18 cellular contexts compared by ENCODE assay signal in the genomic region with DNA sequence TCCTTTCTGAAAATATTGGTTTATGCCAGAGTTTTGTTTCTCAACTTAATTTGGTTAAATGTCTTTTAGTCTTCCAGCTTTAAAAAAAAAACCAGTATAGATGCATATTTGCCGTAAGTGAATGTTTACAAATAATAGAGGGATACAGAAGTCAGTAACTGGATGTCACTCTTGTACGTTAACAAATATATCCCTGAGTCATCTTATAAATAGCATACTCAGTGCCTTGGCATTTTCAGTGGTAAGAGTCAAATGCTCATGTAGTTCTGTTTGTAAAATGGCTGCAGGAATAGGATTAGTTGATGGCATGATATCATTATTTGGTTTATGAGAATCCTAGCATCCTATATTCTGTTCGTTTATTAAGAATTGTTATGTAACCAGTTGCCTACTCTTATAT. TPM values are rescaled to one million over a fixed set of nuclear protein-coding genes. Genes with fewer than 3 reads are reported as not detected.
A peak's percentile ranks its signal among the peaks of the same experiment; 100 is the strongest.
DNase-seq lines count a peak whose midpoint lies in the region; ATAC-seq, FAIRE-seq and TF ChIP-seq lines count a peak whose summit lies in the region.
"Had no signal": no experiment of that assay in that cellular context is flagged by ENCODE, and none has a peak within 500 bp of the region (broad histone marks: within the 10 kb centered on the region; RNA-seq: fewer than 3 reads in every experiment).

No MANE protein-coding gene starts in this region.

- TF ChIP-seq RAD21 in SK-N-SH (IDR thresholded peaks at IDR 0.05; ENCODE audit: low read length): no peak

- H3K27ac ChIP-seq in SK-N-SH (ENCODE audit: low read depth in 2 of 2, low read length in 1 of 2): peak overlapping the region in 1 of 2 experiments; percentile 54; a peak in 2 of 4 replicates
- H3K27ac ChIP-seq: SJCRH30 had no signal

- CTCF ChIA-PET in SK-N-SH (lab: Yijun Ruan, JAX): no interaction called here

- H3K9ac ChIP-seq in SK-N-SH: no peak overlapping the region
- H3K9ac ChIP-seq in skeletal muscle satellite cell (ENCODE audit: low read depth, low read length): peak overlapping the region; percentile 38

- H3K79me2 ChIP-seq in SK-N-SH (ENCODE audit: insufficient read depth): peaks cover 100% of the 10 kb centered on the region

- POLR2A ChIA-PET in SK-N-SH (lab: Yijun Ruan, JAX): no interaction called here

- no peak for TF ChIP-seq CTCF in SK-N-SH (IDR thresholded peaks at IDR 0.05)
- TF ChIP-seq CTCF in fibroblast of the aortic adventitia (IDR thresholded peaks at IDR 0.05; ENCODE audit: insufficient read depth, low read length): no peak

- H3K27me3 ChIP-seq in SK-N-SH (ENCODE audit: insufficient read depth): no peaks in the 10 kb centered on the region
- H3K27me3 ChIP-seq in skeletal muscle satellite cell (ENCODE audit: control insufficient read depth, insufficient read depth, low read length): no peaks in the 10 kb centered on the region
- H3K27me3 ChIP-seq: MG63, SJCRH30, stomach had no signal

- H4K20me1 ChIP-seq in SK-N-SH (ENCODE audit: insufficient read depth): no peaks in the 10 kb centered on the region

- H3K4me1 ChIP-seq in SK-N-SH (ENCODE audit: control insufficient read depth in 1 of 2, insufficient read depth in 2 of 2, low read depth in 1 of 2, low read length in 1 of 2) (peaks cover 0 to 12% of the 10 kb centered on the region in 2 experiments; a peak in 1 of 4 replicates), skeletal muscle satellite cell (ENCODE audit: control insufficient read depth, insufficient read depth, low read length) (peaks cover 28% of the 10 kb centered on the region)
- H3K4me1 ChIP-seq: SJCRH30 had no signal

- DNase-seq in H54 (ENCODE audit: insufficient read length, low spot score) (no peak), SK-N-SH (no peak), fibroblast of the aortic adventitia (ENCODE audit: low read depth) (peak; percentile 53), NCI-H2029 treated with DMSO at 0.1 percent for 48 hours (lab: John Stamatoyannopoulos, UW) (no peak)
- no peak for DNase-seq in effector CD4-positive, alpha-beta T cell
- DNase-seq: activated CD4-positive, alpha-beta T cell treated with anti-CD3 and anti-CD28 coated beads for 1 hour; central memory CD4-positive, alpha-beta T cell; DMS 273 treated with DMSO at 0.1 percent for 48 hours; MG63; NCI-H446 treated with DMSO at 0.1 percent for 48 hours; nucleus accumbens; SJCRH30; stimulated activated CD4-positive, alpha-beta T cell treated with anti-CD3 and anti-CD28 coated beads, Interleukin-4, amount 100 ng/mL, for 24 hours; stomach had no signal

- ATAC-seq in GM18858 (IDR thresholded peaks at IDR 0.05; ENCODE audit: unreplicated experiment) (no peak), GM19324 (IDR thresholded peaks at IDR 0.05; ENCODE audit: low FRiP score, unreplicated experiment) (no peak)
- ATAC-seq: activated T-helper 17 cell treated with anti-CD3 and anti-CD28 coated beads, Interleukin-2, amount 50 U/mL, for 72 hours had no signal

- H3K4me2 ChIP-seq in SK-N-SH (peak overlapping the region; percentile 27; the same call in 1 of the 2 replicates), skeletal muscle satellite cell (ENCODE audit: low read length) (peak overlapping the region; percentile 61)

- H3K9me2 ChIP-seq in SK-N-SH: no peaks in the 10 kb centered on the region

- H3K36me3 ChIP-seq in SK-N-SH (replicated peaks in 1 of 2; ENCODE audit: control insufficient read depth in 1 of 2, insufficient read depth in 2 of 2, low read length in 1 of 2) (peaks cover 0 to 15% of the 10 kb centered on the region in 2 experiments), skeletal muscle satellite cell (ENCODE audit: insufficient read depth, low read length) (no peaks in the 10 kb centered on the region)

- H3F3A ChIP-seq in SK-N-SH (replicated peaks; ENCODE audit: insufficient read depth): peaks cover 24% of the 10 kb centered on the region

- no peak for TF ChIP-seq EP300 in SK-N-SH (IDR thresholded peaks at IDR 0.05; ENCODE audit: borderline replicate concordance in 1 of 2, low read depth in 1 of 2, low read length in 1 of 2)

- H3K4me3 ChIP-seq in SK-N-SH (ENCODE audit: low read depth in 2 of 2, low read length in 1 of 2) (no peak overlapping the region), fibroblast of the aortic adventitia (ENCODE audit: low read depth, low read length) (no peak overlapping the region), skeletal muscle satellite cell (ENCODE audit: low read length) (no peak overlapping the region)
- H3K4me3 ChIP-seq: MG63, SJCRH30, stomach had no signal

- FAIRE-seq in H54 (lab: Jason Lieb, UNC): peak; percentile 90

- no peak for TF ChIP-seq POLR2A in H54 (IDR thresholded peaks at IDR 0.05; ENCODE audit: low read depth, low read length)

- 54% methylated on average over 3 of the region's 3 CpGs for WGBS in SK-N-SH (ENCODE audit: low lambda C conversion rate)

- no peak overlapping the region for H2AFZ ChIP-seq in SK-N-SH (ENCODE audit: low read depth)

- H3K9me3 ChIP-seq in SK-N-SH (no peaks in the 10 kb centered on the region), skeletal muscle satellite cell (replicated peaks; ENCODE audit: low read length) (no peaks in the 10 kb centered on the region)
- H3K9me3 ChIP-seq: MG63, SJCRH30, stomach had no signal

TF ChIP-seq in SK-N-SH, 30 proteins besides CTCF, POLR2A, EP300 and RAD21 (continues in another document):
- TF ChIP-seq, protein P1, sequence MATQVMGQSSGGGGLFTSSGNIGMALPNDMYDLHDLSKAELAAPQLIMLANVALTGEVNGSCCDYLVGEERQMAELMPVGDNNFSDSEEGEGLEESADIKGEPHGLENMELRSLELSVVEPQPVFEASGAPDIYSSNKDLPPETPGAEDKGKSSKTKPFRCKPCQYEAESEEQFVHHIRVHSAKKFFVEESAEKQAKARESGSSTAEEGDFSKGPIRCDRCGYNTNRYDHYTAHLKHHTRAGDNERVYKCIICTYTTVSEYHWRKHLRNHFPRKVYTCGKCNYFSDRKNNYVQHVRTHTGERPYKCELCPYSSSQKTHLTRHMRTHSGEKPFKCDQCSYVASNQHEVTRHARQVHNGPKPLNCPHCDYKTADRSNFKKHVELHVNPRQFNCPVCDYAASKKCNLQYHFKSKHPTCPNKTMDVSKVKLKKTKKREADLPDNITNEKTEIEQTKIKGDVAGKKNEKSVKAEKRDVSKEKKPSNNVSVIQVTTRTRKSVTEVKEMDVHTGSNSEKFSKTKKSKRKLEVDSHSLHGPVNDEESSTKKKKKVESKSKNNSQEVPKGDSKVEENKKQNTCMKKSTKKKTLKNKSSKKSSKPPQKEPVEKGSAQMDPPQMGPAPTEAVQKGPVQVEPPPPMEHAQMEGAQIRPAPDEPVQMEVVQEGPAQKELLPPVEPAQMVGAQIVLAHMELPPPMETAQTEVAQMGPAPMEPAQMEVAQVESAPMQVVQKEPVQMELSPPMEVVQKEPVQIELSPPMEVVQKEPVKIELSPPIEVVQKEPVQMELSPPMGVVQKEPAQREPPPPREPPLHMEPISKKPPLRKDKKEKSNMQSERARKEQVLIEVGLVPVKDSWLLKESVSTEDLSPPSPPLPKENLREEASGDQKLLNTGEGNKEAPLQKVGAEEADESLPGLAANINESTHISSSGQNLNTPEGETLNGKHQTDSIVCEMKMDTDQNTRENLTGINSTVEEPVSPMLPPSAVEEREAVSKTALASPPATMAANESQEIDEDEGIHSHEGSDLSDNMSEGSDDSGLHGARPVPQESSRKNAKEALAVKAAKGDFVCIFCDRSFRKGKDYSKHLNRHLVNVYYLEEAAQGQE (IDR thresholded peaks at IDR 0.05; ENCODE audit: low read depth, low read length): no peak
- TF ChIP-seq, protein P2, sequence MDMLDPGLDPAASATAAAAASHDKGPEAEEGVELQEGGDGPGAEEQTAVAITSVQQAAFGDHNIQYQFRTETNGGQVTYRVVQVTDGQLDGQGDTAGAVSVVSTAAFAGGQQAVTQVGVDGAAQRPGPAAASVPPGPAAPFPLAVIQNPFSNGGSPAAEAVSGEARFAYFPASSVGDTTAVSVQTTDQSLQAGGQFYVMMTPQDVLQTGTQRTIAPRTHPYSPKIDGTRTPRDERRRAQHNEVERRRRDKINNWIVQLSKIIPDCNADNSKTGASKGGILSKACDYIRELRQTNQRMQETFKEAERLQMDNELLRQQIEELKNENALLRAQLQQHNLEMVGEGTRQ (IDR thresholded peaks at IDR 0.05; ENCODE audit: borderline replicate concordance, low read depth, low read length): no peak
- no peak for TF ChIP-seq MXI1 (IDR thresholded peaks at IDR 0.05; ENCODE audit: low read depth, low read length)
- no peak for TF ChIP-seq FOXJ3 (CRISPR knock-in tag; IDR thresholded peaks at IDR 0.05)
- TF ChIP-seq RFX5 (IDR thresholded peaks at IDR 0.05; ENCODE audit: low read length): no peak
- TF ChIP-seq NRF1 (IDR thresholded peaks at IDR 0.05; ENCODE audit: low read depth, low read length): no peak
- TF ChIP-seq TAF1 (IDR thresholded peaks at IDR 0.05; ENCODE audit: borderline replicate concordance, low read depth, low read length): no peak
- TF ChIP-seq FOSL2 (IDR thresholded peaks at IDR 0.05; ENCODE audit: borderline replicate concordance, low read depth): peak; percentile 61; the same call in 1 of the 2 replicates
- TF ChIP-seq, protein P3, sequence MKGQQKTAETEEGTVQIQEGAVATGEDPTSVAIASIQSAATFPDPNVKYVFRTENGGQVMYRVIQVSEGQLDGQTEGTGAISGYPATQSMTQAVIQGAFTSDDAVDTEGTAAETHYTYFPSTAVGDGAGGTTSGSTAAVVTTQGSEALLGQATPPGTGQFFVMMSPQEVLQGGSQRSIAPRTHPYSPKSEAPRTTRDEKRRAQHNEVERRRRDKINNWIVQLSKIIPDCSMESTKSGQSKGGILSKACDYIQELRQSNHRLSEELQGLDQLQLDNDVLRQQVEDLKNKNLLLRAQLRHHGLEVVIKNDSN (IDR thresholded peaks at IDR 0.05; ENCODE audit: borderline replicate concordance, low read depth): no peak
- TF ChIP-seq YY1 (IDR thresholded peaks at IDR 0.05; ENCODE audit: low read depth): peak; percentile 78; the same call in 1 of the 2 replicates
- TF ChIP-seq, protein P4, sequence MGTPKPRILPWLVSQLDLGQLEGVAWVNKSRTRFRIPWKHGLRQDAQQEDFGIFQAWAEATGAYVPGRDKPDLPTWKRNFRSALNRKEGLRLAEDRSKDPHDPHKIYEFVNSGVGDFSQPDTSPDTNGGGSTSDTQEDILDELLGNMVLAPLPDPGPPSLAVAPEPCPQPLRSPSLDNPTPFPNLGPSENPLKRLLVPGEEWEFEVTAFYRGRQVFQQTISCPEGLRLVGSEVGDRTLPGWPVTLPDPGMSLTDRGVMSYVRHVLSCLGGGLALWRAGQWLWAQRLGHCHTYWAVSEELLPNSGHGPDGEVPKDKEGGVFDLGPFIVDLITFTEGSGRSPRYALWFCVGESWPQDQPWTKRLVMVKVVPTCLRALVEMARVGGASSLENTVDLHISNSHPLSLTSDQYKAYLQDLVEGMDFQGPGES (IDR thresholded peaks at IDR 0.05; ENCODE audit: low read depth, low read length): no peak

RNA-seq across cellular contexts. Expression of a gene that starts 55.4 kb away (rescaled TPM):
- 3.2 and 6.1 TPM in 2 replicates for polyA plus RNA-seq in SK-N-SH (2012; rRNA removed)
- 2.9 and 4.3 TPM in 2 replicates for polyA plus RNA-seq in SK-N-SH (2012; cell fraction: cytosol; rRNA removed)
- polyA plus RNA-seq in SK-N-SH (2012; cell fraction: nucleus; rRNA removed): 24.6 and 35.8 TPM in 2 replicates
- 20.5 and 24.3 TPM in 2 replicates for total RNA-seq in fibroblast of the aortic adventitia (ENCODE audit: low replicate concordance)
- total RNA-seq in skeletal muscle satellite cell (2012; rRNA removed): 14.6 and 21.0 TPM in 2 replicates
